Comparison of ENCODE assay signal across 8 cellular contexts in the genomic region with DNA sequence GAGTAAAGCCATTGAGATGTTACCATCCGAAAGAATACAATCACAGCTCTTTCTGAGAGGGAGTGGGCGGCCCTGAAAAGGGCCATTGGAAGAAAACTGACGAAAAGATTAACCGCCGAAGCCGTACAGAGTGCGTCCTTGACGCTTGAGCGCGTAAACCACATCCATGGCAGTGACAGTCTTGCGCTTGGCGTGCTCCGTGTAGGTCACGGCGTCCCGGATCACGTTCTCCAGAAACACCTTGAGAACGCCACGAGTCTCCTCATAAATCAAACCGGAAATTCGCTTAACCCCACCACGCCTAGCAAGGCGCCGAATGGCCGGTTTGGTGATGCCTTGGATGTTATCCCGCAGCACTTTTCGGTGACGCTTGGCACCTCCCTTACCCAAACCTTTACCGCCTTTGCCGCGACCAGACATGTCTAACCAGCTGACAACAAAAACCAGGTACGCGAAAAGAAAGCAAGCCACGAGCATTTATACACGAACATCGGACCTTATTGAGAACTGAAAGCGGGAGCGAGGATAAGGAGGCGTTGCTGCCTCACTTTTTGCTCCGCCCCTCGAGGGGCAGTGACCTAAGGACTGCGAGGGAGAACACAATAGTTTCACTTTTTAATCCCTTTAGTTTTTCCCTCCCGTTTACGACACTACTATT.
DNase-seq lines count a peak whose midpoint lies in the region; ATAC-seq and TF ChIP-seq lines count a peak whose summit lies in the region.

No MANE protein-coding gene starts in this region.

- no peaks in the 10 kb centered on the region for H3K36me3 Mint-ChIP-seq in osteocyte (ENCODE audit: unreplicated experiment)

- peak; percentile 100 for TF ChIP-seq POLR2A in transverse colon (IDR thresholded peaks at IDR 0.05)

- H3K27me3 Mint-ChIP-seq in osteocyte (ENCODE audit: unreplicated experiment): no peaks in the 10 kb centered on the region

- peak overlapping the region; percentile 76 for H3K27ac ChIP-seq in SK-N-MC
- peak overlapping the region; percentile 90 to 98 (median 96) for H3K27ac ChIP-seq in transverse colon

- peaks cover 43% of the 10 kb centered on the region for H3K4me1 Mint-ChIP-seq in osteocyte (ENCODE audit: unreplicated experiment)

- peak overlapping the region; percentile 98 for H3K27ac Mint-ChIP-seq in osteocyte (ENCODE audit: unreplicated experiment)

- in situ Hi-C loops in transverse colon (cut with MboI; ENCODE audit: low pct_ligation_motif_present in 1 of 4, low pct_unique_long_range_greater_than_20kb in 1 of 4, low sequenced_read_pairs in 3 of 4): loop anchor here in 3 of 4 donors (10.0 to 25.0 kb wide), 3 partner anchors 178 to 1785 kb away; a partner anchor contains a TSS

- H3K4me1 ChIP-seq in transverse colon: peaks cover 0 to 29% (median 23%) of the 10 kb centered on the region in 4 donors

- DNase-seq in GM04503 (ENCODE audit: low read depth) (peak; percentile 78), NCI-H1092 (lab: John Stamatoyannopoulos, UW) (peak; percentile 89), SK-N-MC (ENCODE audit: low read depth, low spot score) (peak; percentile 93), glomerular visceral epithelial cell (ENCODE audit: extremely low spot score) (peak; percentile 98), osteocyte (ENCODE audit: extremely low spot score, unreplicated experiment) (peak; percentile 91), transverse colon (peak; percentile 95)
- peak; percentile 87 for DNase-seq in activated naive CD4-positive, alpha-beta T cell treated with anti-CD3 and anti-CD28 coated beads, Interleukin-2, amount 50 U/mL, for 16 hours

- no peaks in the 10 kb centered on the region for H3K36me3 ChIP-seq in SK-N-MC (ENCODE audit: insufficient read depth, low read length)
- no peaks in the 10 kb centered on the region for H3K36me3 ChIP-seq in transverse colon

- TF ChIP-seq CTCF in osteocyte (IDR thresholded peaks at IDR 0.05): no peak
- TF ChIP-seq CTCF in transverse colon (IDR thresholded peaks at IDR 0.05): no peak

- intact Hi-C loops in transverse colon (cut with DNase I; ENCODE audit: low total_unique reads): no loop called here

- WGBS in transverse colon (ENCODE audit: low coverage in 1 of 2), 2 donors: 0 to 1% methylated on average over 8 to 43 of the region's 44 CpGs

- H3K9me3 ChIP-seq in SK-N-MC (ENCODE audit: low read depth, low read length): no peaks in the 10 kb centered on the region
- no peaks in the 10 kb centered on the region for H3K9me3 ChIP-seq in transverse colon

- peak overlapping the region; percentile 93 for H3K4me3 Mint-ChIP-seq in osteocyte (ENCODE audit: unreplicated experiment)

- ATAC-seq in HG02571 (IDR thresholded peaks at IDR 0.05; ENCODE audit: unreplicated experiment): peak; percentile 39

- H3K4me3 ChIP-seq in SK-N-MC (peak overlapping the region; percentile 93), transverse colon (peak overlapping the region; percentile 48 to 66 (median 55))

- no peaks in the 10 kb centered on the region for H3K9me3 Mint-ChIP-seq in osteocyte (ENCODE audit: unreplicated experiment)

- peak overlapping the region; percentile 86 for H3K9ac ChIP-seq in SK-N-MC (ENCODE audit: insufficient read length)

- H3K27me3 ChIP-seq in transverse colon: no peaks in the 10 kb centered on the region

- TF ChIP-seq EP300 in transverse colon (IDR thresholded peaks at IDR 0.05; ENCODE audit: low read depth): peak; percentile 73

Comparison
In these comparisons a context has a peak if more than half of its experiments do, and no peak if none do; other contexts are left out.
1. Peak in every context shown above with its lines: DNase-seq, ATAC-seq, H3K4me3 ChIP-seq and H3K27ac ChIP-seq.